ENCODE assay signal across 1 cellular context in the genomic region with DNA sequence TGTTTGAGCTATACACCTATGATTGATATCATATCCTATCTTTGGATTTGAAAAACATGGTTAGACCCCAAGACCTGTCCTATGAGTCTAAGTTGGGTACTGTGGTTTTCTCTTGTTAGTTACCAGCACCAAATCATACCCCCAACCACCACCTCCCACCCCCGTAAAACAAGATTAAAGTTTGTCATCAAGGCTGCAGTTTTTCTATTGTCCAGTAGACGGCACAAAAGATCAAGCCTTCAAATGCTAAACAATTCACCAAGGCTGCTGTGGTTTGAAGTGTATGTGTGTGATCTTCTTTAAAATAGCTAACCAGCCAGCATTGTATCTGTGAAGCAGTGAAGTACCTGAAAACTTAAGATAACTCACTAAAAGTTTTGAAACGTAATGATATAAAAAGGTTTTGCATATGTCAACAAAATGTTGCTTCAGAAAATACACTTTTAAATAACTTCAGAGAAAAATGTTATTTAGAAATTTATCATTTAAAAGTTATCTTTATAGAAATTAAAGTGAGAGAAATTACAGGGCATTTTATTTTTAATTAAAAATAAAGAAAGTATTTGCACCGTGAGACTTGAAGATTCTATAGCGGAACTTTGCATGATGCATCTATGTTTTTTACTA.
TF ChIP-seq lines count a peak whose summit lies in the region.

No MANE protein-coding gene starts in this region.

TF ChIP-seq in K562, 482 proteins besides CTCF, POLR2A, EP300 and RAD21 (continued from another document and continues in another):
- TF ChIP-seq, protein P1, sequence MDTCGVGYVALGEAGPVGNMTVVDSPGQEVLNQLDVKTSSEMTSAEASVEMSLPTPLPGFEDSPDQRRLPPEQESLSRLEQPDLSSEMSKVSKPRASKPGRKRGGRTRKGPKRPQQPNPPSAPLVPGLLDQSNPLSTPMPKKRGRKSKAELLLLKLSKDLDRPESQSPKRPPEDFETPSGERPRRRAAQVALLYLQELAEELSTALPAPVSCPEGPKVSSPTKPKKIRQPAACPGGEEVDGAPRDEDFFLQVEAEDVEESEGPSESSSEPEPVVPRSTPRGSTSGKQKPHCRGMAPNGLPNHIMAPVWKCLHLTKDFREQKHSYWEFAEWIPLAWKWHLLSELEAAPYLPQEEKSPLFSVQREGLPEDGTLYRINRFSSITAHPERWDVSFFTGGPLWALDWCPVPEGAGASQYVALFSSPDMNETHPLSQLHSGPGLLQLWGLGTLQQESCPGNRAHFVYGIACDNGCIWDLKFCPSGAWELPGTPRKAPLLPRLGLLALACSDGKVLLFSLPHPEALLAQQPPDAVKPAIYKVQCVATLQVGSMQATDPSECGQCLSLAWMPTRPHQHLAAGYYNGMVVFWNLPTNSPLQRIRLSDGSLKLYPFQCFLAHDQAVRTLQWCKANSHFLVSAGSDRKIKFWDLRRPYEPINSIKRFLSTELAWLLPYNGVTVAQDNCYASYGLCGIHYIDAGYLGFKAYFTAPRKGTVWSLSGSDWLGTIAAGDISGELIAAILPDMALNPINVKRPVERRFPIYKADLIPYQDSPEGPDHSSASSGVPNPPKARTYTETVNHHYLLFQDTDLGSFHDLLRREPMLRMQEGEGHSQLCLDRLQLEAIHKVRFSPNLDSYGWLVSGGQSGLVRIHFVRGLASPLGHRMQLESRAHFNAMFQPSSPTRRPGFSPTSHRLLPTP (IDR thresholded peaks at IDR 0.05; ENCODE audit: borderline replicate concordance, extremely low read depth, insufficient read length) = no peak
- TF ChIP-seq E2F8 (IDR thresholded peaks at IDR 0.05; ENCODE audit: low read depth, partially characterized antibody) (no peak), MECOM (CRISPR knock-in tag; IDR thresholded peaks at IDR 0.05) (no peak), CHD1 (IDR thresholded peaks at IDR 0.05; ENCODE audit: low read length) (no peak), THAP7 (CRISPR knock-in tag; IDR thresholded peaks at IDR 0.05) (no peak), ETV5 (CRISPR knock-in tag; IDR thresholded peaks at IDR 0.05; ENCODE audit: low read depth) (no peak), ZNF444 (CRISPR knock-in tag; IDR thresholded peaks at IDR 0.05) (no peak), CUX1 (CRISPR knock-in tag; IDR thresholded peaks at IDR 0.05) (no peak), CSDE1 (IDR thresholded peaks at IDR 0.05) (no peak), PHF20 (IDR thresholded peaks at IDR 0.05; ENCODE audit: partially characterized antibody) (no peak), MED1 (CRISPR knock-in tag; IDR thresholded peaks at IDR 0.05; ENCODE audit: borderline replicate concordance) (no peak), SMC3 (conservative IDR thresholded peaks at IDR 0.05; ENCODE audit: insufficient read depth, low read depth, low read length) (peak; percentile 81), MBD2 (IDR thresholded peaks at IDR 0.05; ENCODE audit: borderline replicate concordance, low read depth) (no peak), ARID1B (IDR thresholded peaks at IDR 0.05) (no peak), ETV1 (tag; conservative IDR thresholded peaks at IDR 0.05; ENCODE audit: low read depth) (no peak), POU5F1 (IDR thresholded peaks at IDR 0.05; ENCODE audit: borderline replicate concordance, low read depth, low read length, partially characterized antibody) (no peak), KAT2B (IDR thresholded peaks at IDR 0.05; ENCODE audit: low read depth, low read length) (no peak), POLR3G (IDR thresholded peaks at IDR 0.05; ENCODE audit: extremely low read depth, insufficient read length, insufficient replicate concordance) (no peak), KDM1A (IDR thresholded peaks at IDR 0.05) (no peak), HOXB6 (CRISPR knock-in tag; IDR thresholded peaks at IDR 0.05; ENCODE audit: borderline replicate concordance) (no peak), MIER1 (IDR thresholded peaks at IDR 0.05; ENCODE audit: low read depth) (no peak), CBFA2T3 (IDR thresholded peaks at IDR 0.05) (no peak), ZNF165 (CRISPR knock-in tag; IDR thresholded peaks at IDR 0.05; ENCODE audit: borderline replicate concordance) (no peak), ARID2 (IDR thresholded peaks at IDR 0.05) (0 out of 2 replicates have a peak, but pooled peaks have one; percentile 17), HOMEZ (CRISPR knock-in tag; IDR thresholded peaks at IDR 0.05) (no peak), SRF (CRISPR knock-in tag; IDR thresholded peaks at IDR 0.05) (no peak), SRSF9 (IDR thresholded peaks at IDR 0.05; ENCODE audit: borderline replicate concordance, low read depth, low read length) (no peak), EGR1 (conservative IDR thresholded peaks at IDR 0.05) (peak; percentile 65), SOX6 (IDR thresholded peaks at IDR 0.05) (no peak), STAG1 (CRISPR knock-in tag; IDR thresholded peaks at IDR 0.05; ENCODE audit: borderline replicate concordance) (peak; percentile 14; the same call in 1 of the 2 replicates), NFYB (IDR thresholded peaks at IDR 0.05; ENCODE audit: extremely low read depth, insufficient read length) (no peak), ZNF449 (CRISPR knock-in tag; IDR thresholded peaks at IDR 0.05) (no peak), NCOA4 (IDR thresholded peaks at IDR 0.05; ENCODE audit: partially characterized antibody) (no peak), PYGO2 (tag; IDR thresholded peaks at IDR 0.05) (no peak), KDM5B (IDR thresholded peaks at IDR 0.05; ENCODE audit: insufficient replicate concordance, low read depth, low read length) (no peak), ARNT (IDR thresholded peaks at IDR 0.05) (no peak), ZNF696 (CRISPR knock-in tag; conservative IDR thresholded peaks at IDR 0.05) (no peak), MITF (IDR thresholded peaks at IDR 0.05) (no peak), ZNF316 (IDR thresholded peaks at IDR 0.05) (peak; percentile 11; the same call in 1 of the 2 replicates), KLF1 (tag; IDR thresholded peaks at IDR 0.05) (no peak), DEAF1 (CRISPR knock-in tag; IDR thresholded peaks at IDR 0.05) (peak; percentile 91), WHSC1 (IDR thresholded peaks at IDR 0.05; ENCODE audit: low read length) (no peak), NRF1 (conservative IDR thresholded peaks at IDR 0.05 in 1 of 2, IDR thresholded peaks at IDR 0.05 in 1 of 2) (no peak)
- TF ChIP-seq, protein P2, sequence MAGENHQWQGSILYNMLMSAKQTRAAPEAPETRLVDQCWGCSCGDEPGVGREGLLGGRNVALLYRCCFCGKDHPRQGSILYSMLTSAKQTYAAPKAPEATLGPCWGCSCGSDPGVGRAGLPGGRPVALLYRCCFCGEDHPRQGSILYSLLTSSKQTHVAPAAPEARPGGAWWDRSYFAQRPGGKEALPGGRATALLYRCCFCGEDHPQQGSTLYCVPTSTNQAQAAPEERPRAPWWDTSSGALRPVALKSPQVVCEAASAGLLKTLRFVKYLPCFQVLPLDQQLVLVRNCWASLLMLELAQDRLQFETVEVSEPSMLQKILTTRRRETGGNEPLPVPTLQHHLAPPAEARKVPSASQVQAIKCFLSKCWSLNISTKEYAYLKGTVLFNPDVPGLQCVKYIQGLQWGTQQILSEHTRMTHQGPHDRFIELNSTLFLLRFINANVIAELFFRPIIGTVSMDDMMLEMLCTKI (IDR thresholded peaks at IDR 0.05; ENCODE audit: partially characterized antibody) = no peak
